9 cellular contexts compared by ENCODE assay signal in genomic region chr10:114526112-114526496, GRCh38.
DNase-seq lines count a peak whose midpoint lies in the region; ATAC-seq, FAIRE-seq and TF ChIP-seq lines count a peak whose summit lies in the region.
"Had no signal": no experiment of that assay in that cellular context is flagged by ENCODE, and none has a peak within 500 bp of the region (broad histone marks: within the 10 kb centered on the region; RNA-seq: fewer than 3 reads in every experiment).

No MANE protein-coding gene starts in this region.

- peak overlapping the region in 1 of 2 experiments; percentile 27; a peak in 1 of 4 replicates for H3K4me3 ChIP-seq in DND-41 (ENCODE audit: low read depth in 1 of 2, low read length in 2 of 2)
- H3K4me3 ChIP-seq in Jurkat, Clone E6-1 (ENCODE audit: low read length): peak overlapping the region; percentile 53
- peak overlapping the region; percentile 55 for H3K4me3 ChIP-seq in bronchial epithelial cell (ENCODE audit: low read depth, low read length)
- H3K4me3 ChIP-seq: K562 had no signal

- no peaks in the 10 kb centered on the region for H3K9me3 Mint-ChIP-seq in mesothelial cell of epicardium

- H3K4me2 ChIP-seq in DND-41 (ENCODE audit: insufficient read depth, low read length): peak overlapping the region; percentile 61

- H3K4me3 Mint-ChIP-seq in mesothelial cell of epicardium: peak overlapping the region; percentile 81

- no peak for FAIRE-seq in bronchial epithelial cell (lab: Jason Lieb, UNC)
- FAIRE-seq: K562 had no signal

- H2AFZ ChIP-seq in DND-41 (ENCODE audit: low read depth, low read length): no peak overlapping the region

- H3K36me3 ChIP-seq in DND-41 (ENCODE audit: insufficient read depth, low read length) (no peaks in the 10 kb centered on the region), bronchial epithelial cell (ENCODE audit: control insufficient read depth, insufficient read depth, low read length) (peaks cover 1% of the 10 kb centered on the region)

- peaks cover 33% of the 10 kb centered on the region for H3K4me1 ChIP-seq in DND-41 (ENCODE audit: insufficient read depth, low read length)

- no peak for TF ChIP-seq CTCF in DND-41 (IDR thresholded peaks at IDR 0.05; ENCODE audit: borderline replicate concordance, extremely low read depth, low read length, poor library complexity, severe bottlenecking)
- TF ChIP-seq CTCF in bronchial epithelial cell (IDR thresholded peaks at IDR 0.05; ENCODE audit: insufficient read depth, low read length, severe bottlenecking): no peak
- TF ChIP-seq CTCF in mesothelial cell of epicardium (IDR thresholded peaks at IDR 0.05; ENCODE audit: unreplicated experiment): no peak

- no peaks in the 10 kb centered on the region for H3K79me2 ChIP-seq in DND-41 (ENCODE audit: insufficient read depth, low read length)

- ATAC-seq in DND-41 (ENCODE audit: insufficient read depth, low read depth): peak; percentile 4; the same call in 2 of the 3 replicates
- peak; percentile 40 for ATAC-seq in GM21529 (IDR thresholded peaks at IDR 0.05; ENCODE audit: unreplicated experiment)

- DNase-seq in DND-41 (no peak), bronchial epithelial cell (ENCODE audit: low read depth) (no peak), mesothelial cell of epicardium (ENCODE audit: low spot score in 2 of 2, unreplicated experiment in 2 of 2) (no peak), Ammon's horn (ENCODE audit: low spot score) (no peak), NCI-H748 treated with DMSO at 0.1 percent for 48 hours (lab: John Stamatoyannopoulos, UW) (no peak), NCI-H82 treated with DMSO at 0.1 percent for 48 hours (lab: John Stamatoyannopoulos, UW; ENCODE audit: unreplicated experiment) (no peak)
- DNase-seq in Jurkat, Clone E6-1 (ENCODE audit: low read depth, low spot score): peak; percentile 79

- H3K27me3 Mint-ChIP-seq in mesothelial cell of epicardium (ENCODE audit: low read depth): no peaks in the 10 kb centered on the region

- H3K27me3 ChIP-seq in DND-41 (ENCODE audit: insufficient read depth, low read length, poor library complexity) (peaks cover 35% of the 10 kb centered on the region), bronchial epithelial cell (ENCODE audit: control insufficient read depth, insufficient read depth, low read length) (no peaks in the 10 kb centered on the region)

- peaks cover 59% of the 10 kb centered on the region for H3K4me1 Mint-ChIP-seq in mesothelial cell of epicardium

- peaks cover 11% of the 10 kb centered on the region for H4K20me1 ChIP-seq in DND-41 (ENCODE audit: insufficient read depth, low read length)

- peak overlapping the region; percentile 95 for H3K27ac Mint-ChIP-seq in mesothelial cell of epicardium

- H3K36me3 Mint-ChIP-seq in mesothelial cell of epicardium: no peaks in the 10 kb centered on the region

- peak overlapping the region; percentile 22; the same call in 1 of the 2 replicates for H3K27ac ChIP-seq in DND-41 (ENCODE audit: low read length)

- no peak overlapping the region for H3K9ac ChIP-seq in DND-41 (ENCODE audit: low read depth, low read length)

- no peaks in the 10 kb centered on the region for H3K9me3 ChIP-seq in DND-41 (ENCODE audit: insufficient read depth, low read length, severe bottlenecking)
